Comparison of ENCODE assay signal across 8 cellular contexts in the genomic region with DNA sequence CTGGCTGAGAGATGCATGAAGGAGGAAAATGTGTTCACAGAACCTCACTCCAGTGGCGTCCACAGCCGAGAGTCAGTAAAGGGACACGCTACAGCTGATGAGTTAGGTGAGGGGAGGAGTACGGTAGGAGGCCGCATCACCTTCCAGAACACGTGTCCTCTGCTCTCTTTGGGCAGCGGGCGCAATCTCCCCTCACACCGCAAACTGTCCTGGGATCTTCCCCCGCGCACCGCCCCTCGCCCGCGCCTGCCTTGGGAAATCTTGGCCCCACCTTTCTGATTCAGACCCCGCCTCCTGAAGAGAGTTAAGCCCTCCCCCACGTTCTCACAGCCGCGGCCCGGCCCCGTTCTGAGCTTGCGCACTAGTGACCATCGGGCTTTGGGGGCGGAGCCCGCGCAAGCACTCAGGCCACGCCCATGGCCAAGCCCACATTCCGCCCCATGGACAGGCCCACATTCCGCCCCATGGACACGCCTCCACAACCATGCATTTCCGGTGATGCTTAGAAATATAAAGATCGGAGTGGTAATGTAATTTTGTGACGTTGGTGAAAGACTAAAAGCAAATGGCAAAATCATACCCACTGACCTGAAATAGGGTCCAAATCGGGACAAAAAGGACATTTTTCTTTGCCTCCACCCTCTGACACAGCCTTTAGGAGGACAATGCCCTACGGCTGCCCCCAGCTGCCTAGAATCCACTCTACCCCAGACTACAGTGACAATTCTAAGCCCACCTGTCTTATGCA. TPM values are rescaled to one million over a fixed set of nuclear protein-coding genes. Genes with fewer than 3 reads are reported as not detected.
DNase-seq lines count a peak whose midpoint lies in the region; ATAC-seq and TF ChIP-seq lines count a peak whose summit lies in the region.

No MANE protein-coding gene starts in this region.

- no peaks in the 10 kb centered on the region for H3K27me3 ChIP-seq in A673 (replicated peaks; ENCODE audit: insufficient read depth, low read depth, low read length, poor library complexity)
- peaks cover 0 to 8% (median 0%) of the 10 kb centered on the region in 7 donors for H3K27me3 ChIP-seq in spleen (replicated peaks in 1 of 7)

- 0 to 40% (median 10%) methylated on average over 4 to 35 of the region's 35 CpGs for WGBS in spleen, 5 donors

- intact Hi-C loops in A673 (cut with micrococcal nuclease; ENCODE audit: unreplicated experiment) (no loop called here), spleen (cut with DNase I; ENCODE audit: low total_unique reads) (no loop called here)

- peaks cover 8% of the 10 kb centered on the region for H3K4me1 Mint-ChIP-seq in central memory CD8-positive, alpha-beta T cell

- no peaks in the 10 kb centered on the region for H3K27me3 Mint-ChIP-seq in central memory CD8-positive, alpha-beta T cell

- H3K27ac ChIP-seq in A673 (ENCODE audit: low read depth, low read length, poor library complexity, severe bottlenecking), result no peak overlapping the region
- peak overlapping the region in 6 of 8 donors; percentile 7 to 58 (median 38) for H3K27ac ChIP-seq in spleen

- no peaks in the 10 kb centered on the region for H3K9me3 Mint-ChIP-seq in central memory CD8-positive, alpha-beta T cell

- peak overlapping the region; percentile 88 for H3K4me3 Mint-ChIP-seq in central memory CD8-positive, alpha-beta T cell

- H3K4me1 ChIP-seq in A673 (ENCODE audit: insufficient read depth, low read length, poor library complexity, severe bottlenecking), result no peaks in the 10 kb centered on the region
- peaks cover 0 to 11% (median 1%) of the 10 kb centered on the region in 6 donors for H3K4me1 ChIP-seq in spleen

- DNase-seq in A673 (ENCODE audit: low spot score) (peak; percentile 90), NCI-H2227 treated with DMSO at 0.1 percent for 48 hours (lab: John Stamatoyannopoulos, UW) (peak; percentile 99), iris pigment epithelial cell (ENCODE audit: low read depth) (peak; percentile 87), spleen (peak; percentile 94)
- peak; percentile 56 for DNase-seq in activated CD4-positive, CD25-positive, alpha-beta regulatory T cell treated with anti-CD3 and anti-CD28 coated beads, Interleukin-2, amount 50 U/mL, for 16 hours (ENCODE audit: low read depth, low spot score)
- DNase-seq in central memory CD8-positive, alpha-beta T cell (ENCODE audit: low spot score in 2 of 2), result peak; percentile 82 to 85

- peaks cover 4% of the 10 kb centered on the region for H3K36me3 Mint-ChIP-seq in central memory CD8-positive, alpha-beta T cell (ENCODE audit: insufficient read depth)

- POLR2A ChIA-PET in A673 (lab: Charles Lee; ENCODE audit: low non-redundant PET), result interaction anchor here (0.6 kb wide), 1 partner anchor 1157 kb away, joined by 3 read pairs; no protein-coding TSS in a partner anchor

- H3K27ac Mint-ChIP-seq in central memory CD8-positive, alpha-beta T cell (ENCODE audit: low read depth), result peak overlapping the region; percentile 53

- BruUV-seq in A673 (replicated peaks; lab: Mats Ljungman, UMichigan), result no TSS peak

- TF ChIP-seq POLR2A in spleen (IDR thresholded peaks at IDR 0.05), result no peak

- H3K4me3 ChIP-seq in A673 (ENCODE audit: low read depth, low read length, poor library complexity, severe bottlenecking), result peak overlapping the region; percentile 31
- peak overlapping the region; percentile 13 to 70 (median 30) for H3K4me3 ChIP-seq in spleen

- no peaks in the 10 kb centered on the region for H3K9me3 ChIP-seq in A673 (ENCODE audit: low read depth, low read length, poor library complexity, severe bottlenecking)
- H3K9me3 ChIP-seq in spleen, result no peaks in the 10 kb centered on the region

- CTCF ChIA-PET in A673 (lab: Charles Lee), result no interaction called here

- TF ChIP-seq CTCF in A673 (conservative IDR thresholded peaks at IDR 0.05; ENCODE audit: low read depth, low read length) (no peak), spleen (IDR thresholded peaks at IDR 0.05 in 8 of 11, conservative IDR thresholded peaks at IDR 0.05 in 3 of 11) (no peak)

- peak; percentile 77 for ATAC-seq in GM18873 (IDR thresholded peaks at IDR 0.05; ENCODE audit: low FRiP score, unreplicated experiment)
- ATAC-seq in HG03159 (IDR thresholded peaks at IDR 0.05; ENCODE audit: unreplicated experiment), result peak; percentile 93
- peak; percentile 93 for ATAC-seq in central memory CD8-positive, alpha-beta T cell (replicated peaks; ENCODE audit: extremely low read depth, poor library complexity, severe bottlenecking)

- H3K36me3 ChIP-seq in A673 (ENCODE audit: insufficient read depth, low read length, poor library complexity, severe bottlenecking) (no peaks in the 10 kb centered on the region), spleen (no peaks in the 10 kb centered on the region)

RNA-seq across cellular contexts. Expression of a gene that starts 13.3 kb away (rescaled TPM):
- not detected in 2 replicates for total RNA-seq in A673 (2021)
- total RNA-seq in spleen, result 10 to 100 TPM in 1 of 7 donors, 1 to 10 TPM in 6; 5.2 to 12.0 (median 6.5) TPM
- polyA plus RNA-seq in spleen, result 10 to 100 TPM in 1 of 3 donors, 1 to 10 TPM in 2; 8.1 to 14.4 (median 9.5) TPM

RNA-seq across cellular contexts. Expression of a gene that starts 18.3 kb away (rescaled TPM):
- 8.5 and 8.8 TPM in 2 replicates for total RNA-seq in A673 (2021)
- 1 to 10 TPM; 4.6 to 9.8 (median 7.5) TPM for total RNA-seq in spleen
- 1 to 10 TPM; 3.5 to 6.3 (median 4.9) TPM for polyA plus RNA-seq in spleen

RNA-seq across cellular contexts. Expression of a gene that starts 28.1 kb away (rescaled TPM):
- total RNA-seq in A673 (2021) (51.5 and 55.1 TPM in 2 replicates), spleen (10 to 100 TPM; 36.5 to 60.0 (median 44.7) TPM)
- 10 to 100 TPM; 34.8 to 57.6 (median 38.1) TPM for polyA plus RNA-seq in spleen

RNA-seq across cellular contexts. Expression of a gene that starts 47.9 kb away (rescaled TPM):
- total RNA-seq in A673 (2021) (34.6 and 38.3 TPM in 2 replicates), spleen (10 to 100 TPM; 14.3 to 30.8 (median 20.8) TPM)
- 10 to 100 TPM; 36.4 to 43.8 (median 41.4) TPM for polyA plus RNA-seq in spleen
